ENCODE assay signal across 13 cellular contexts in genomic region chr16:77833906-77834599, GRCh38. TPM values are rescaled to one million over a fixed set of nuclear protein-coding genes. Genes with fewer than 3 reads are reported as not detected.
A peak's percentile ranks its signal among the peaks of the same experiment; 100 is the strongest.
DNase-seq lines count a peak whose midpoint lies in the region; ATAC-seq and TF ChIP-seq lines count a peak whose summit lies in the region.
"Had no signal": no experiment of that assay in that cellular context is flagged by ENCODE, and none has a peak within 500 bp of the region (broad histone marks: within the 10 kb centered on the region; RNA-seq: fewer than 3 reads in every experiment).

No MANE protein-coding gene starts in this region.

- H2AFZ ChIP-seq in ACC112 (ENCODE audit: low read length, unreplicated experiment) = peak overlapping the region; percentile 50
- peak overlapping the region; percentile 90 for H2AFZ ChIP-seq in mammary epithelial cell (ENCODE audit: low read depth, low read length)

- peak overlapping the region; percentile 54 for H3K4me2 ChIP-seq in mammary epithelial cell (ENCODE audit: insufficient read depth, low read depth, low read length)

- H3K4me3 Mint-ChIP-seq in activated CD8-positive, alpha-beta T cell treated with anti-CD3 and anti-CD28 coated beads for 36 hours = no peak overlapping the region

- no TSS peak for BruUV-seq in mammary epithelial cell (replicated peaks; lab: Mats Ljungman, UMichigan)

- ATAC-seq in GM18907 (IDR thresholded peaks at IDR 0.05; ENCODE audit: unreplicated experiment) = no peak
- ATAC-seq in activated CD8-positive, alpha-beta T cell treated with anti-CD3 and anti-CD28 coated beads for 36 hours = no peak
- ATAC-seq: GM12878 had no signal

- no peak overlapping the region for H3K27ac Mint-ChIP-seq in activated CD8-positive, alpha-beta T cell treated with anti-CD3 and anti-CD28 coated beads for 36 hours

- H3K4me1 ChIP-seq in ACC112 (ENCODE audit: control insufficient read depth, insufficient read depth, low read length, unreplicated experiment) = peaks cover 6% of the 10 kb centered on the region
- H3K4me1 ChIP-seq in HUES48 (ENCODE audit: control insufficient read depth, insufficient read depth, low read length) = peaks cover 14% of the 10 kb centered on the region
- peaks cover 9% of the 10 kb centered on the region for H3K4me1 ChIP-seq in mammary epithelial cell (ENCODE audit: insufficient read depth, low read length)

- H3K36me3 Mint-ChIP-seq in activated CD8-positive, alpha-beta T cell treated with anti-CD3 and anti-CD28 coated beads for 36 hours (ENCODE audit: low read depth) = no peaks in the 10 kb centered on the region

- no peaks in the 10 kb centered on the region for H3K9me3 Mint-ChIP-seq in activated CD8-positive, alpha-beta T cell treated with anti-CD3 and anti-CD28 coated beads for 36 hours

- H3K27me3 ChIP-seq in ACC112 (ENCODE audit: insufficient read depth, low read length) = peaks cover 4% of the 10 kb centered on the region; the same call in 1 of the 2 replicates
- no peaks in the 10 kb centered on the region for H3K27me3 ChIP-seq in HUES48 (ENCODE audit: control insufficient read depth, insufficient read depth, low read length)
- H3K27me3 ChIP-seq in mammary epithelial cell (ENCODE audit: insufficient read depth, low read length) = no peaks in the 10 kb centered on the region
- H3K27me3 ChIP-seq: heart left ventricle had no signal

- no peaks in the 10 kb centered on the region for H3K9me3 ChIP-seq in HUES48 (ENCODE audit: control insufficient read depth, insufficient read depth, low read length)
- H3K9me3 ChIP-seq in mammary epithelial cell (replicated peaks; ENCODE audit: insufficient read depth, low read length) = no peaks in the 10 kb centered on the region
- H3K9me3 ChIP-seq: heart left ventricle had no signal

- intact Hi-C loops in mammary epithelial cell (cut with micrococcal nuclease) = no loop called here
- intact Hi-C loops in activated CD8-positive, alpha-beta T cell treated with anti-CD3 and anti-CD28 coated beads for 36 hours (cut with micrococcal nuclease) = no loop called here

- CTCF ChIA-PET in mammary epithelial cell (lab: Charles Lee; ENCODE audit: low non-redundant PET) = no interaction called here
- CTCF ChIA-PET in activated CD8-positive, alpha-beta T cell treated with anti-CD3 and anti-CD28 coated beads for 36 hours (lab: Charles Lee) = no interaction called here

- H3K9ac ChIP-seq in HUES48 (ENCODE audit: low read depth, low read length) (peak overlapping the region; percentile 73), mammary epithelial cell (ENCODE audit: insufficient read depth, low read length) (no peak overlapping the region)

- DNase-seq in mammary epithelial cell (peak; percentile 84), iris pigment epithelial cell (ENCODE audit: low read depth) (peak; percentile 87), inferior parietal cortex (ENCODE audit: extremely low spot score) (no peak)
- no peak for DNase-seq in stimulated activated CD4-positive, alpha-beta T cell treated with anti-CD3 and anti-CD28 coated beads, Interleukin-2, amount 100 ng/mL, for 24 hours
- DNase-seq in activated CD8-positive, alpha-beta T cell treated with anti-CD3 and anti-CD28 coated beads for 36 hours = no peak
- DNase-seq: heart left ventricle, NCI-H1930, occipital lobe, SIG-M5 had no signal

- H3K27ac ChIP-seq in ACC112 (ENCODE audit: low read depth, low read length) = peak overlapping the region; percentile 46
- H3K27ac ChIP-seq in HUES48 (ENCODE audit: low read depth, low read length) = peak overlapping the region; percentile 94
- peak overlapping the region; percentile 27 for H3K27ac ChIP-seq in mammary epithelial cell (ENCODE audit: insufficient read depth, low read depth, low read length)
- H3K27ac ChIP-seq: heart left ventricle had no signal

- dilution Hi-C loops in mammary epithelial cell (cut with HindIII; ENCODE audit: low sequenced_read_pairs) = loop anchor here (5.0 kb wide), 1 partner anchor 43 kb away; no protein-coding TSS in a partner anchor

- no peak for TF ChIP-seq CTCF in mammary epithelial cell (conservative IDR thresholded peaks at IDR 0.05 in 1 of 2, IDR thresholded peaks at IDR 0.05 in 1 of 2; ENCODE audit: extremely low read depth in 1 of 2, insufficient read depth in 1 of 2, low read depth in 1 of 2, low read length in 2 of 2)
- no peak for TF ChIP-seq CTCF in activated CD8-positive, alpha-beta T cell treated with anti-CD3 and anti-CD28 coated beads for 36 hours (IDR thresholded peaks at IDR 0.05)

- no peaks in the 10 kb centered on the region for H4K20me1 ChIP-seq in mammary epithelial cell (ENCODE audit: insufficient read depth, low read length)

- POLR2A ChIA-PET in activated CD8-positive, alpha-beta T cell treated with anti-CD3 and anti-CD28 coated beads for 36 hours (lab: Charles Lee) = no interaction called here

- 42% methylated on average over 9 of the region's 10 CpGs for WGBS in mammary epithelial cell (ENCODE audit: low coverage, missing lambda C conversion rate)

- H3K36me3 ChIP-seq in ACC112 (ENCODE audit: insufficient read depth, low read length) = no peaks in the 10 kb centered on the region
- H3K36me3 ChIP-seq in HUES48 (ENCODE audit: control insufficient read depth, insufficient read depth, low read length) = peaks cover 22% of the 10 kb centered on the region
- H3K36me3 ChIP-seq in mammary epithelial cell (ENCODE audit: insufficient read depth, low read length) = no peaks in the 10 kb centered on the region
- H3K36me3 ChIP-seq: heart left ventricle had no signal

- no peaks in the 10 kb centered on the region for H3K79me2 ChIP-seq in ACC112 (ENCODE audit: control insufficient read depth, insufficient read depth, low read length, unreplicated experiment)
- no peaks in the 10 kb centered on the region for H3K79me2 ChIP-seq in mammary epithelial cell (ENCODE audit: insufficient read depth, low read length)

- in situ Hi-C loops in mammary epithelial cell (cut with MboI; ENCODE audit: low sequenced_read_pairs in 2 of 2) = no loop called here

- H3K4me1 Mint-ChIP-seq in activated CD8-positive, alpha-beta T cell treated with anti-CD3 and anti-CD28 coated beads for 36 hours (ENCODE audit: low read depth) = no peaks in the 10 kb centered on the region

- peaks cover 3% of the 10 kb centered on the region for H3K27me3 Mint-ChIP-seq in activated CD8-positive, alpha-beta T cell treated with anti-CD3 and anti-CD28 coated beads for 36 hours

- H3K4me3 ChIP-seq in ACC112 (ENCODE audit: low read depth, low read length) = no peak overlapping the region; the same call in 1 of the 2 replicates
- no peak overlapping the region for H3K4me3 ChIP-seq in HUES48 (ENCODE audit: low read depth, low read length)
- H3K4me3 ChIP-seq in mammary epithelial cell (replicated peaks in 1 of 3; ENCODE audit: insufficient read depth in 1 of 3, low read depth in 2 of 3, low read length in 3 of 3) = no peak overlapping the region
- H3K4me3 ChIP-seq: GM12878, heart left ventricle had no signal

RNA-seq across cellular contexts. Expression of gene VAT1L, which starts 45.7 kb away (rescaled TPM):
- not detected for total RNA-seq in mammary epithelial cell
- not detected for polyA plus RNA-seq in mammary epithelial cell
- not detected for polyA minus RNA-seq in mammary epithelial cell
- not detected for total RNA-seq in activated CD8-positive, alpha-beta T cell treated with anti-CD3 and anti-CD28 coated beads for 36 hours

Comparison
In these comparisons a context has a peak if more than half of its experiments do, and no peak if none do; other contexts are left out.
1. H3K27ac ChIP-seq: peak in every context shown above with its lines; median percentile 94 in HUES48; 46 in ACC112; 27 in mammary epithelial cell.
2. DNase-seq: peak in mammary epithelial cell (single experiment) and iris pigment epithelial cell (single experiment); none in inferior parietal cortex (single experiment), stimulated activated CD4-positive, alpha-beta T cell treated with anti-CD3 and anti-CD28 coated beads, Interleukin-2, amount 100 ng/mL, for 24 hours (0 of 2) and activated CD8-positive, alpha-beta T cell treated with anti-CD3 and anti-CD28 coated beads for 36 hours (single experiment).